ENCODE assay signal across 1 cellular context in genomic region chr20:23629017-23629541, GRCh38.
TF ChIP-seq lines count a peak whose summit lies in the region.

No MANE protein-coding gene starts in this region.

TF ChIP-seq in HepG2, 621 proteins besides CTCF, POLR2A, EP300 and RAD21 (continued from another document and continues in another):
- TF ChIP-seq ZNF407 (CRISPR knock-in tag; IDR thresholded peaks at IDR 0.05; ENCODE audit: not compliant biosample characterization) (peak; percentile 59), TCF12 (IDR thresholded peaks at IDR 0.05) (no peak), TCF12 (CRISPR knock-in tag; IDR thresholded peaks at IDR 0.05) (peak; percentile 94; the same call in 1 of the 2 replicates), ZNF530 (CRISPR knock-in tag; IDR thresholded peaks at IDR 0.05; ENCODE audit: low read depth) (no peak), NCOA2 (CRISPR knock-in tag; IDR thresholded peaks at IDR 0.05) (peak; percentile 82), ZNF691 (CRISPR knock-in tag; IDR thresholded peaks at IDR 0.05; ENCODE audit: borderline replicate concordance, low read depth) (peak; percentile 75; the same call in 1 of the 2 replicates), ZBTB14 (CRISPR knock-in tag; IDR thresholded peaks at IDR 0.05) (no peak), CHCHD3 (CRISPR knock-in tag; IDR thresholded peaks at IDR 0.05) (no peak), KLF11 (CRISPR knock-in tag; IDR thresholded peaks at IDR 0.05) (peak; percentile 80), PREB (CRISPR knock-in tag; IDR thresholded peaks at IDR 0.05) (no peak), SIX1 (CRISPR knock-in tag; IDR thresholded peaks at IDR 0.05; ENCODE audit: borderline replicate concordance) (peak; percentile 47; the same call in 1 of the 2 replicates), TEAD3 (CRISPR knock-in tag; optimal IDR thresholded peaks at IDR 0.05; ENCODE audit: borderline replicate concordance) (peak; percentile 87), TBX2 (CRISPR knock-in tag; IDR thresholded peaks at IDR 0.05; ENCODE audit: borderline replicate concordance) (peak; percentile 97), SOX6 (IDR thresholded peaks at IDR 0.05) (no peak), SOX6 (CRISPR knock-in tag; IDR thresholded peaks at IDR 0.05) (peak; percentile 99), SMAD9 (CRISPR knock-in tag; IDR thresholded peaks at IDR 0.05) (peak; percentile 95; the same call in 1 of the 2 replicates), ZBTB38 (CRISPR knock-in tag; IDR thresholded peaks at IDR 0.05) (no peak; the same call in 1 of the 2 replicates), PHB2 (IDR thresholded peaks at IDR 0.05; ENCODE audit: partially characterized antibody) (no peak), ZSCAN29 (CRISPR knock-in tag; conservative IDR thresholded peaks at IDR 0.05) (no peak), SMARCC2 (IDR thresholded peaks at IDR 0.05) (no peak), USF2 (IDR thresholded peaks at IDR 0.05; ENCODE audit: low read depth, low read length) (peak; percentile 95), USF2 (CRISPR knock-in tag; IDR thresholded peaks at IDR 0.05; ENCODE audit: borderline replicate concordance) (peak; percentile 97; the same call in 1 of the 2 replicates), CENPT (CRISPR knock-in tag; IDR thresholded peaks at IDR 0.05; ENCODE audit: low read depth) (no peak; the same call in 1 of the 2 replicates), RCOR2 (CRISPR knock-in tag; IDR thresholded peaks at IDR 0.05) (peak; percentile 49), EED (CRISPR knock-in tag; IDR thresholded peaks at IDR 0.05) (no peak), ZNF784 (CRISPR knock-in tag; IDR thresholded peaks at IDR 0.05; ENCODE audit: borderline replicate concordance) (peak; percentile 33; the same call in 1 of the 2 replicates), ZUFSP (CRISPR knock-in tag; IDR thresholded peaks at IDR 0.05; ENCODE audit: borderline replicate concordance) (no peak), CREM (IDR thresholded peaks at IDR 0.05) (peak; percentile 69), CREM (CRISPR knock-in tag; IDR thresholded peaks at IDR 0.05) (no peak), ZBTB2 (CRISPR knock-in tag; IDR thresholded peaks at IDR 0.05; ENCODE audit: low read depth) (no peak; the same call in 1 of the 2 replicates), FOXP1 (IDR thresholded peaks at IDR 0.05) (peak; percentile 50; the same call in 1 of the 2 replicates), FOXP1 (CRISPR knock-in tag; IDR thresholded peaks at IDR 0.05) (peak; percentile 95), GATA4 (IDR thresholded peaks at IDR 0.05; ENCODE audit: borderline replicate concordance, low read depth) (no peak), TFAP4 (IDR thresholded peaks at IDR 0.05; ENCODE audit: borderline replicate concordance, low read depth) (peak; percentile 77; the same call in 1 of the 2 replicates), KLF16 (CRISPR knock-in tag; IDR thresholded peaks at IDR 0.05) (peak in 1 of 2 experiments; percentile 96; a peak in 1 of 4 replicates), XBP1 (CRISPR knock-in tag; IDR thresholded peaks at IDR 0.05) (no peak)
